In genomic region chr14:60732840-60733483, GRCh38 we compare ENCODE assay signal across 16 cellular contexts. TPM values are rescaled to one million over a fixed set of nuclear protein-coding genes. Genes with fewer than 3 reads are reported as not detected.
A peak's percentile ranks its signal among the peaks of the same experiment; 100 is the strongest.
DNase-seq lines count a peak whose midpoint lies in the region; ATAC-seq and TF ChIP-seq lines count a peak whose summit lies in the region.
"Had no signal": no experiment of that assay in that cellular context is flagged by ENCODE, and none has a peak within 500 bp of the region (broad histone marks: within the 10 kb centered on the region; RNA-seq: fewer than 3 reads in every experiment).

No MANE protein-coding gene starts in this region.

- peak; percentile 44 for DNase-seq in DMS53 (lab: John Stamatoyannopoulos, UW)
- no peak for DNase-seq in DMS53 treated with DMSO at 0.1 percent for 48 hours (lab: John Stamatoyannopoulos, UW; ENCODE audit: unreplicated experiment)
- no peak for DNase-seq in DND-41
- no peak for DNase-seq in OCI-LY7 (ENCODE audit: low spot score)
- DNase-seq in neural progenitor cell (ENCODE audit: low spot score), result no peak
- no peak for DNase-seq in WTC11 (ENCODE audit: low spot score)
- no peak for DNase-seq in T-cell
- DNase-seq: Calu3; CD8-positive, alpha-beta T cell; GDM1; HCEC 1CT had no signal

- TF ChIP-seq CTCF in DND-41 (IDR thresholded peaks at IDR 0.05; ENCODE audit: borderline replicate concordance, extremely low read depth, low read length, poor library complexity, severe bottlenecking) (no peak), OCI-LY7 (conservative IDR thresholded peaks at IDR 0.05; ENCODE audit: low read length) (no peak), nephron (IDR thresholded peaks at IDR 0.05; ENCODE audit: unreplicated experiment in 3 of 3) (no peak), neural progenitor cell (IDR thresholded peaks at IDR 0.05) (no peak), WTC11 (IDR thresholded peaks at IDR 0.05) (no peak)

- H3K36me3 ChIP-seq in DND-41 (ENCODE audit: insufficient read depth, low read length), result no peaks in the 10 kb centered on the region
- H3K36me3 ChIP-seq in OCI-LY7 (ENCODE audit: insufficient read depth, low read length), result no peaks in the 10 kb centered on the region
- H3K36me3 ChIP-seq in neural progenitor cell, result no peaks in the 10 kb centered on the region
- H3K36me3 ChIP-seq: BLaER1 had no signal

- H3K36me3 Mint-ChIP-seq in nephron (ENCODE audit: low read depth) (no peaks in the 10 kb centered on the region), neural progenitor cell (no peaks in the 10 kb centered on the region), WTC11 (no peaks in the 10 kb centered on the region), T-cell (peaks cover 3% of the 10 kb centered on the region)
- H3K36me3 Mint-ChIP-seq: CD14-positive monocyte had no signal

- CTCF ChIA-PET in OCI-LY7 (lab: Charles Lee; ENCODE audit: unreplicated experiment), result interaction anchor here (0.5 kb wide), 1 partner anchor 10 kb away, joined by 3 read pairs; no protein-coding TSS in a partner anchor
- CTCF ChIA-PET in WTC11 (lab: Charles Lee), result interaction anchor here (1.1 kb wide), 1 partner anchor 76 kb away, joined by 3 read pairs; no protein-coding TSS in a partner anchor
- CTCF ChIA-PET in T-cell (lab: Charles Lee), result interaction anchor here (0.6 to 1.2 kb wide), 3 partner anchors 9 to 248 kb away, joined by 3 to 4 read pairs (median 3); partner anchors contain the start of genes SIX4 (in 1 of the 2), SLC38A6 (in 1 of the 2) and TRMT5 (in 1 of the 2)

- H4K20me1 ChIP-seq in DND-41 (ENCODE audit: insufficient read depth, low read length), result 0 out of 2 replicates have a peak, but pooled peaks cover 2% of the 10 kb centered on the region
- 0 out of 2 replicates have a peak, but pooled peaks cover 7% of the 10 kb centered on the region for H4K20me1 ChIP-seq in OCI-LY7 (ENCODE audit: insufficient read depth, low read length)
- H4K20me1 ChIP-seq in neural progenitor cell (ENCODE audit: low read depth), result peaks cover 10% of the 10 kb centered on the region

- POLR2A ChIA-PET in OCI-LY7 (lab: Charles Lee), result interaction anchor here (0.5 to 1.6 kb wide), 5 partner anchors 15 to 249 kb away, joined by 3 to 7 read pairs (median 4); no protein-coding TSS in a partner anchor
- POLR2A ChIA-PET in WTC11 (lab: Charles Lee), result interaction anchor here (1.1 kb wide), 1 partner anchor 9 kb away, joined by 3 read pairs; the partner anchor contains the start of gene SIX4
- POLR2A ChIA-PET in T-cell (lab: Charles Lee), result interaction anchor here (0.5 to 1.6 kb wide), 2 partner anchors 18 to 286 kb away, joined by 3 to 4 read pairs; no protein-coding TSS in a partner anchor

- peak overlapping the region in 2 of 3 experiments; percentile 9 to 23 for H3K4me3 Mint-ChIP-seq in nephron
- H3K4me3 Mint-ChIP-seq in neural progenitor cell, result no peak overlapping the region
- H3K4me3 Mint-ChIP-seq in WTC11, result no peak overlapping the region
- no peak overlapping the region for H3K4me3 Mint-ChIP-seq in T-cell
- H3K4me3 Mint-ChIP-seq: CD8-positive, alpha-beta T cell; GM23338 had no signal

- H3K27me3 Mint-ChIP-seq in nephron (ENCODE audit: low read depth) (peaks cover 5% of the 10 kb centered on the region), neural progenitor cell (ENCODE audit: insufficient read depth, low read depth) (no peaks in the 10 kb centered on the region), WTC11 (ENCODE audit: low read depth) (peaks cover 3% of the 10 kb centered on the region; the same call in 1 of the 2 replicates), T-cell (peaks cover 36 to 39% of the 10 kb centered on the region in 2 donors)

- H3K9me3 ChIP-seq in DND-41 (ENCODE audit: insufficient read depth, low read length, severe bottlenecking) (no peaks in the 10 kb centered on the region), OCI-LY7 (ENCODE audit: low read length) (no peaks in the 10 kb centered on the region), neural progenitor cell (ENCODE audit: low read depth) (no peaks in the 10 kb centered on the region)
- H3K9me3 ChIP-seq: BLaER1 had no signal

- no TSS peak for BruUV-seq in OCI-LY7 (replicated peaks; lab: Mats Ljungman, UMichigan)

- H3K9me3 Mint-ChIP-seq in nephron (no peaks in the 10 kb centered on the region), neural progenitor cell (no peaks in the 10 kb centered on the region), WTC11 (peaks cover 5% of the 10 kb centered on the region), T-cell (no peaks in the 10 kb centered on the region)

- H3K27ac ChIP-seq in DND-41 (ENCODE audit: low read length) (no peak overlapping the region), OCI-LY7 (ENCODE audit: low read depth, low read length, poor library complexity, severe bottlenecking) (no peak overlapping the region), neural progenitor cell (no peak overlapping the region)
- H3K27ac ChIP-seq: 22Rv1, BLaER1 had no signal

- H3K27ac Mint-ChIP-seq in nephron (no peak overlapping the region), neural progenitor cell (no peak overlapping the region), WTC11 (no peak overlapping the region), T-cell (no peak overlapping the region)
- H3K27ac Mint-ChIP-seq: CD14-positive monocyte; CD8-positive, alpha-beta T cell; GM23338 had no signal

- H3K27me3 ChIP-seq in DND-41 (ENCODE audit: insufficient read depth, low read length, poor library complexity) (peaks cover 5% of the 10 kb centered on the region), neural progenitor cell (peaks cover 10% of the 10 kb centered on the region)
- H3K27me3 ChIP-seq: BLaER1 had no signal

- peaks cover 6% of the 10 kb centered on the region for H3F3A ChIP-seq in neural progenitor cell (ENCODE audit: low read depth)

- no peaks in the 10 kb centered on the region for H3K9me2 ChIP-seq in OCI-LY7 (ENCODE audit: insufficient read depth, low read length)

- H3K4me2 ChIP-seq in DND-41 (ENCODE audit: insufficient read depth, low read length) (no peak overlapping the region), OCI-LY7 (ENCODE audit: low read length) (no peak overlapping the region), neural progenitor cell (no peak overlapping the region)
- H3K4me2 ChIP-seq: BLaER1, GM23338 had no signal

- H3K4me1 ChIP-seq in DND-41 (ENCODE audit: insufficient read depth, low read length) (peaks cover 21% of the 10 kb centered on the region), OCI-LY7 (ENCODE audit: insufficient read depth, low read length, poor library complexity, severe bottlenecking) (peaks cover 10% of the 10 kb centered on the region), neural progenitor cell (peaks cover 11% of the 10 kb centered on the region)

- no peak overlapping the region for H3K4me3 ChIP-seq in DND-41 (ENCODE audit: low read depth in 1 of 2, low read length in 2 of 2)
- no peak overlapping the region for H3K4me3 ChIP-seq in OCI-LY7 (ENCODE audit: low read depth, low read length, poor library complexity, severe bottlenecking)
- no peak overlapping the region for H3K4me3 ChIP-seq in neural progenitor cell
- H3K4me3 ChIP-seq: BLaER1, GM23338 had no signal

- H3K79me2 ChIP-seq in DND-41 (ENCODE audit: insufficient read depth, low read length) (peaks cover 31% of the 10 kb centered on the region), OCI-LY7 (ENCODE audit: insufficient read depth, low read depth, low read length) (peaks cover 30% of the 10 kb centered on the region), neural progenitor cell (ENCODE audit: low read depth) (peaks cover 34% of the 10 kb centered on the region)

- intact Hi-C loops in OCI-LY7 (cut with micrococcal nuclease; ENCODE audit: unreplicated experiment), result loop anchor here (5.0 to 10.0 kb wide), 4 partner anchors 249 to 522 kb away; partner anchors contain the start of genes SLC38A6 and TRMT5

- H2AFZ ChIP-seq in DND-41 (ENCODE audit: low read depth, low read length), result peak overlapping the region; percentile 46; the same call in 1 of the 2 replicates
- peak overlapping the region; percentile 96; the same call in 1 of the 2 replicates for H2AFZ ChIP-seq in OCI-LY7 (ENCODE audit: low read length)
- no peak overlapping the region for H2AFZ ChIP-seq in neural progenitor cell (replicated peaks)
- H2AFZ ChIP-seq: GM23338 had no signal

- no peak overlapping the region for H3K9ac ChIP-seq in DND-41 (ENCODE audit: low read depth, low read length)
- no peak overlapping the region for H3K9ac ChIP-seq in neural progenitor cell
- H3K9ac ChIP-seq: BLaER1 had no signal

- H3K4me1 Mint-ChIP-seq in nephron, result peaks cover 21% of the 10 kb centered on the region
- peaks cover 17% of the 10 kb centered on the region for H3K4me1 Mint-ChIP-seq in neural progenitor cell
- H3K4me1 Mint-ChIP-seq in WTC11, result peaks cover 15% of the 10 kb centered on the region
- H3K4me1 Mint-ChIP-seq in T-cell, result peaks cover 21 to 26% (median 26%) of the 10 kb centered on the region in 3 donors

- ATAC-seq in DND-41 (ENCODE audit: insufficient read depth, low read depth) (no peak), WTC11 (no peak), T-cell (replicated peaks in 1 of 4) (no peak)
- ATAC-seq: CD8-positive, alpha-beta T cell; GM23338 had no signal

RNA-seq across cellular contexts. Expression of gene MNAT1, which starts 1.6 kb away (rescaled TPM):
- total RNA-seq in OCI-LY7 (2014; rRNA removed; shearing (Covaris generic)), result 58.5 and 72.0 TPM in 2 replicates
- 60.9 TPM in 2 replicates for total RNA-seq in OCI-LY7 (2022)
- 64.0 and 114 TPM in 2 replicates for total RNA-seq in neural progenitor cell (ENCODE audit: low replicate concordance)
- 55.2 to 59.0 TPM (median 56.0 TPM) in 3 replicates for total RNA-seq in WTC11 (2021)
- total RNA-seq in T-cell, result 10 to 100 TPM; 14.7 to 24.8 (median 19.2) TPM

RNA-seq across cellular contexts. Expression of gene SIX4, which starts 8.8 kb away (rescaled TPM):
- total RNA-seq in OCI-LY7 (2014; rRNA removed; shearing (Covaris generic)), result 3.1 and 5.9 TPM in 2 replicates
- total RNA-seq in OCI-LY7 (2022) (2.4 TPM in 2 replicates), neural progenitor cell (ENCODE audit: low replicate concordance) (28.8 and 32.9 TPM in 2 replicates), WTC11 (2021) (40.0 to 41.8 TPM (median 41.6 TPM) in 3 replicates), T-cell (under 1 TPM in 3 of 5 donors, not detected in 2; 0.12 to 0.22 (median 0.13) TPM)
- total RNA-seq: CD8-positive, alpha-beta T cell had no signal

Comparison
In these comparisons a context has a peak if more than half of its experiments do, and no peak if none do; other contexts are left out.
1. H3K4me3 Mint-ChIP-seq: peak in nephron (2 of 3); none in neural progenitor cell (single experiment), WTC11 (single experiment) and T-cell (0 of 3).